Comparison of ENCODE assay signal across 19 cellular contexts in the genomic region with DNA sequence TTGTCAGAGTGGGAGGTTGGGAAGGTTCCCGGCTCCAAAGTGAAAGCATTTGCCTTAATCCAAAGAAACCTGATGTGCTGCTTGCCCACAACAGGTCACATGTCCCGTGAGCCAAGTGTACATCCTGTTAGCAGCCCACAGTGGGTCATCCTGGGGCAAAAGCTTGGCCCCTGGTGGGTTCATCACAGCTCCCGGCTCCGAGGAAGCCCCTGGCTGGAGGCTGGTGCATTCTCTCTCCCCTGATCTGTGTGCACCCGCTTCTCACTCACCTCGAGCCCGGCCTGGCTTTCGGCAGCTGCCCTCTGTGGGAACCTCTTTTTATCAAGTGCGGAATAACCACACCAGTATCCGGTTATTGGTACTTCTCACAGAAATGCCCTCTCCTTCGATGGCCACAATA.
DNase-seq lines count a peak whose midpoint lies in the region; ATAC-seq and TF ChIP-seq lines count a peak whose summit lies in the region.
"Had no signal": no experiment of that assay in that cellular context is flagged by ENCODE, and none has a peak within 500 bp of the region (broad histone marks: within the 10 kb centered on the region; RNA-seq: fewer than 3 reads in every experiment).

No MANE protein-coding gene starts in this region.

- H2BK5ac ChIP-seq in H9 (ENCODE audit: insufficient read length, low read length), result no peak overlapping the region

- no peak overlapping the region for H2AK5ac ChIP-seq in H9 (ENCODE audit: insufficient read length, low read length)

- TF ChIP-seq POLR2A in stomach (IDR thresholded peaks at IDR 0.05), result no peak

- no peak overlapping the region for H3K18ac ChIP-seq in H9 (ENCODE audit: insufficient read length, low read depth, low read length)

- no peak overlapping the region for H2BK12ac ChIP-seq in H9 (ENCODE audit: insufficient read length, low read depth, low read length)

- H3K4me1 ChIP-seq in H9 (ENCODE audit: insufficient read depth, low read length), result no peaks in the 10 kb centered on the region
- peaks cover 0 to 12% (median 10%) of the 10 kb centered on the region in 4 donors for H3K4me1 ChIP-seq in stomach
- peaks cover 10% of the 10 kb centered on the region for H3K4me1 ChIP-seq in hepatocyte (ENCODE audit: insufficient read depth)

- peaks cover 7 to 13% of the 10 kb centered on the region in 2 experiments for H3K9me3 Mint-ChIP-seq in H9
- peaks cover 4% of the 10 kb centered on the region for H3K9me3 Mint-ChIP-seq in activated CD8-positive, alpha-beta T cell treated with anti-CD3 and anti-CD28 coated beads for 36 hours

- WGBS in H9 (ENCODE audit: extremely low coverage, insufficient read length, low lambda C conversion rate), result no CpG with 5 or more reads among the region's 11 CpGs
- WGBS in stomach, 5 donors, result 72 to 88% (median 76%) methylated on average over 8 to 11 of the region's 11 CpGs
- WGBS in hepatocyte (ENCODE audit: low lambda C conversion rate, missing lambda C conversion rate), result 75% methylated on average over 11 of the region's 11 CpGs

- H3K4me3 ChIP-seq in stomach (no peak overlapping the region), hepatocyte (no peak overlapping the region)

- H3K36me3 ChIP-seq in stomach, result no peaks in the 10 kb centered on the region
- no peaks in the 10 kb centered on the region for H3K36me3 ChIP-seq in hepatocyte (replicated peaks; ENCODE audit: insufficient read depth, low read depth)

- POLR2A ChIA-PET in activated CD8-positive, alpha-beta T cell treated with anti-CD3 and anti-CD28 coated beads for 36 hours (lab: Charles Lee), result no interaction called here

- H3K4me2 ChIP-seq in H9 (ENCODE audit: insufficient read depth, insufficient read length, low read length) (no peak overlapping the region), hepatocyte (no peak overlapping the region)

- H2BK120ac ChIP-seq in H9 (ENCODE audit: low read depth, low read length, poor library complexity, severe bottlenecking), result no peak overlapping the region

- H2BK15ac ChIP-seq in H9 (ENCODE audit: low read depth, low read length), result no peak overlapping the region

- peak; percentile 43 for DNase-seq in activated effector memory CD4-positive, alpha-beta T cell treated with anti-CD3 and anti-CD28 coated beads, Interleukin-2, amount 50 U/mL, for 16 hours
- no peak for DNase-seq in activated effector memory CD4-positive, alpha-beta T cell treated with Interleukin-2 at 50 U/mL for 16 hours
- peak; percentile 24 for DNase-seq in H9
- DNase-seq in mesenteric fat pad (ENCODE audit: low spot score), result peak; percentile 65
- DNase-seq in stomach, result peak; percentile 20
- DNase-seq in hepatocyte (ENCODE audit: low spot score), result no peak
- no peak for DNase-seq in activated CD8-positive, alpha-beta T cell treated with anti-CD3 and anti-CD28 coated beads for 36 hours
- DNase-seq in NCI-H1436 treated with DMSO at 0.1 percent for 48 hours (lab: John Stamatoyannopoulos, UW), result no peak
- DNase-seq: AML-193; DMS153; EL; IMR-90; Kasumi-1; MM.1S; NCI-H1105 treated with DMSO at 0.1 percent for 48 hours; NCI-H187; NK-92 treated with Interleukin-12 subunit alpha and Interleukin-12 subunit beta, amount 100 ng/mL, for 24 hours; SHP77 treated with DMSO at 0.1 percent for 48 hours had no signal

- H3K23ac ChIP-seq in H9 (ENCODE audit: insufficient read length, low read depth, low read length), result no peak overlapping the region

- no peaks in the 10 kb centered on the region; the same call in 1 of the 2 replicates for H3K27me3 ChIP-seq in H9 (ENCODE audit: insufficient read depth, low read length)
- peaks cover 0 to 10% (median 0%) of the 10 kb centered on the region in 3 donors for H3K27me3 ChIP-seq in stomach
- no peaks in the 10 kb centered on the region for H3K27me3 ChIP-seq in hepatocyte

- no peak overlapping the region for H4K5ac ChIP-seq in H9 (ENCODE audit: insufficient read length, low read depth, low read length)

- H3K4me3 Mint-ChIP-seq in H9, result no peak overlapping the region
- no peak overlapping the region for H3K4me3 Mint-ChIP-seq in activated CD8-positive, alpha-beta T cell treated with anti-CD3 and anti-CD28 coated beads for 36 hours
- H3K4me3 Mint-ChIP-seq: CD14-positive monocyte had no signal

- H4K20me1 ChIP-seq in H9 (ENCODE audit: control insufficient read depth, insufficient read depth, insufficient read length), result peaks cover 3% of the 10 kb centered on the region
- no peaks in the 10 kb centered on the region for H4K20me1 ChIP-seq in hepatocyte (ENCODE audit: insufficient read depth, poor library complexity, severe bottlenecking)

- H2BK20ac ChIP-seq in H9 (ENCODE audit: low read depth, low read length, poor library complexity, severe bottlenecking), result no peak overlapping the region

- no peaks in the 10 kb centered on the region for H3K79me1 ChIP-seq in H9 (ENCODE audit: insufficient read depth, low read depth, low read length, poor library complexity, severe bottlenecking)

- no peak overlapping the region for H3K27ac Mint-ChIP-seq in H9
- H3K27ac Mint-ChIP-seq in activated CD8-positive, alpha-beta T cell treated with anti-CD3 and anti-CD28 coated beads for 36 hours, result no peak overlapping the region
- H3K27ac Mint-ChIP-seq: CD14-positive monocyte had no signal

- H2AFZ ChIP-seq in H9 (ENCODE audit: low read length) (no peak overlapping the region), hepatocyte (no peak overlapping the region)

- H3K9ac ChIP-seq in H9 (ENCODE audit: extremely low read depth, insufficient read length, low read length), result no peak overlapping the region

- H4K91ac ChIP-seq in H9 (ENCODE audit: insufficient read length, low read depth, low read length), result no peak overlapping the region

- H3K14ac ChIP-seq in H9 (ENCODE audit: insufficient read depth, low read length), result no peak overlapping the region; the same call in 1 of the 2 replicates

- no peak overlapping the region for H3K4ac ChIP-seq in H9 (ENCODE audit: low read depth, low read length)

- no peaks in the 10 kb centered on the region for H3K23me2 ChIP-seq in H9 (ENCODE audit: insufficient read length, low read depth, low read length, poor library complexity, severe bottlenecking)

- no peaks in the 10 kb centered on the region for H3K9me2 ChIP-seq in hepatocyte (replicated peaks; ENCODE audit: insufficient read depth)

- CTCF ChIA-PET in activated CD8-positive, alpha-beta T cell treated with anti-CD3 and anti-CD28 coated beads for 36 hours (lab: Charles Lee), result interaction anchor here (0.6 kb wide), 1 partner anchor 347 kb away, joined by 3 read pairs; no protein-coding TSS in a partner anchor

- peaks cover 21% of the 10 kb centered on the region for H3K27me3 Mint-ChIP-seq in H9 (ENCODE audit: low read depth)
- peaks cover 7% of the 10 kb centered on the region for H3K27me3 Mint-ChIP-seq in activated CD8-positive, alpha-beta T cell treated with anti-CD3 and anti-CD28 coated beads for 36 hours

- H3K56ac ChIP-seq in H9 (ENCODE audit: insufficient read length, low read depth, low read length), result no peak overlapping the region

- TF ChIP-seq CTCF in H9 (conservative IDR thresholded peaks at IDR 0.05) (no peak), stomach (IDR thresholded peaks at IDR 0.05) (no peak), hepatocyte (IDR thresholded peaks at IDR 0.05; ENCODE audit: poor library complexity) (no peak)
- no peak for TF ChIP-seq CTCF in activated CD8-positive, alpha-beta T cell treated with anti-CD3 and anti-CD28 coated beads for 36 hours (IDR thresholded peaks at IDR 0.05)

- H3K27ac ChIP-seq in H9 (ENCODE audit: insufficient read length, low read depth, low read length) (no peak overlapping the region), stomach (no peak overlapping the region), hepatocyte (no peak overlapping the region)

- no peak overlapping the region for H4K8ac ChIP-seq in H9 (replicated peaks; ENCODE audit: insufficient read length, low read depth, low read length)

- no peak for ATAC-seq in activated CD8-positive, alpha-beta T cell treated with anti-CD3 and anti-CD28 coated beads for 36 hours

- H3K4me1 Mint-ChIP-seq in H9, result peaks cover 23 to 33% of the 10 kb centered on the region in 2 experiments
- peaks cover 2% of the 10 kb centered on the region for H3K4me1 Mint-ChIP-seq in activated CD8-positive, alpha-beta T cell treated with anti-CD3 and anti-CD28 coated beads for 36 hours (ENCODE audit: low read depth)

- no peak overlapping the region for H3T11ph ChIP-seq in H9 (ENCODE audit: low read length)

- intact Hi-C loops in stomach (cut with DNase I; ENCODE audit: low total_unique reads), result no loop called here
- intact Hi-C loops in activated CD8-positive, alpha-beta T cell treated with anti-CD3 and anti-CD28 coated beads for 36 hours (cut with micrococcal nuclease), result no loop called here

- no peak for TF ChIP-seq EP300 in stomach (IDR thresholded peaks at IDR 0.05)

- peaks cover 4 to 6% (median 5%) of the 10 kb centered on the region in 3 experiments; a peak in 5 of 7 replicates for H3K36me3 Mint-ChIP-seq in H9 (ENCODE audit: insufficient read depth in 1 of 3, low read depth in 3 of 3)
- H3K36me3 Mint-ChIP-seq in activated CD8-positive, alpha-beta T cell treated with anti-CD3 and anti-CD28 coated beads for 36 hours (ENCODE audit: low read depth), result no peaks in the 10 kb centered on the region
- H3K36me3 Mint-ChIP-seq: CD14-positive monocyte had no signal

- H3K79me2 ChIP-seq in H9 (ENCODE audit: insufficient read depth, low read length) (no peaks in the 10 kb centered on the region), hepatocyte (no peaks in the 10 kb centered on the region)

- H3K9me3 ChIP-seq in H9 (ENCODE audit: control insufficient read depth, low read depth, low read length), result peaks cover 5% of the 10 kb centered on the region
- H3K9me3 ChIP-seq in stomach, result peaks cover 0 to 15% (median 13%) of the 10 kb centered on the region in 4 donors
- H3K9me3 ChIP-seq in hepatocyte (ENCODE audit: low read depth), result no peaks in the 10 kb centered on the region

Comparison
In these comparisons a context has a peak if more than half of its experiments do, and no peak if none do; other contexts are left out.
1. DNase-seq: peak in activated effector memory CD4-positive, alpha-beta T cell treated with anti-CD3 and anti-CD28 coated beads, Interleukin-2, amount 50 U/mL, for 16 hours (single experiment), H9 (single experiment), mesenteric fat pad (single experiment) and stomach (single experiment); none in activated effector memory CD4-positive, alpha-beta T cell treated with Interleukin-2 at 50 U/mL for 16 hours (single experiment), hepatocyte (single experiment), activated CD8-positive, alpha-beta T cell treated with anti-CD3 and anti-CD28 coated beads for 36 hours (single experiment) and NCI-H1436 treated with DMSO at 0.1 percent for 48 hours (single experiment).